Comparison of ENCODE assay signal across 8 cellular contexts in the genomic region with DNA sequence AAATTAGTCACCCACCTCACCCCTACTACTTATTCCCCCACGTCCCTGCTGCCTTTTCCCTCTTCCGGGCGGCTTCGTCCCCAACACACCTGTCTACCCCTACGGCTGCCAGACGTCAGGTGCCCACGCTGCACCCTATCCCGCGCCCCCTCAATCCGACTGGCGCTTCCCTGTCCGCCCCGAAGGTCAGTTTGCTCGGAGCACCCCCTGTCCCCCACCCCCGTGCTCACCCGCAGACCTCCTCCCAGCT. TPM values are rescaled to one million over a fixed set of nuclear protein-coding genes. Genes with fewer than 3 reads are reported as not detected.
DNase-seq lines count a peak whose midpoint lies in the region; TF ChIP-seq lines count a peak whose summit lies in the region.

No MANE protein-coding gene starts in this region.

- no peaks in the 10 kb centered on the region for H3K9me3 ChIP-seq in HUES48 (ENCODE audit: control insufficient read depth, insufficient read depth, low read length)
- no peaks in the 10 kb centered on the region for H3K9me3 ChIP-seq in muscle layer of duodenum (ENCODE audit: control insufficient read depth in 1 of 2, low read length in 2 of 2)

- DNase-seq in activated T-cell treated with anti-CD3 and anti-CD28 coated beads, Interleukin-2, amount 50 U/mL, for 24 hours: no peak
- DNase-seq in activated T-cell treated with anti-CD3 and anti-CD28 coated beads, Interleukin-2, amount 50 U/mL, for 1 hour: no peak
- no peak for DNase-seq in choroid plexus epithelial cell (ENCODE audit: low read depth)
- DNase-seq in central memory CD4-positive, alpha-beta T cell: no peak
- no peak for DNase-seq in mucosa of gallbladder (ENCODE audit: low spot score)
- no peak for DNase-seq in NCI-H526 treated with DMSO at 0.1 percent for 48 hours (lab: John Stamatoyannopoulos, UW)

- H3K4me3 ChIP-seq in HUES48 (ENCODE audit: low read depth, low read length) (peak overlapping the region; percentile 86), choroid plexus epithelial cell (ENCODE audit: low read depth, low read length) (peak overlapping the region; percentile 52), muscle layer of duodenum (ENCODE audit: low read depth in 1 of 2, low read length in 2 of 2) (peak overlapping the region; percentile 52 to 75)

- no peaks in the 10 kb centered on the region for H3K36me3 Mint-ChIP-seq in activated T-cell treated with anti-CD3 and anti-CD28 coated beads, Interleukin-2, amount 50 U/mL, for 24 hours (ENCODE audit: low read depth)

- peaks cover 5% of the 10 kb centered on the region for H3K27me3 Mint-ChIP-seq in activated T-cell treated with anti-CD3 and anti-CD28 coated beads, Interleukin-2, amount 50 U/mL, for 24 hours

- H3K27ac Mint-ChIP-seq in activated T-cell treated with anti-CD3 and anti-CD28 coated beads, Interleukin-2, amount 50 U/mL, for 24 hours: peak overlapping the region; percentile 73

- peak overlapping the region; percentile 82 for H3K4me3 Mint-ChIP-seq in activated T-cell treated with anti-CD3 and anti-CD28 coated beads, Interleukin-2, amount 50 U/mL, for 24 hours

- no peak for TF ChIP-seq CTCF in choroid plexus epithelial cell (conservative IDR thresholded peaks at IDR 0.05; ENCODE audit: low read depth, low read length)

- H3K9me3 Mint-ChIP-seq in activated T-cell treated with anti-CD3 and anti-CD28 coated beads, Interleukin-2, amount 50 U/mL, for 24 hours: peaks cover 2% of the 10 kb centered on the region

- peaks cover 40% of the 10 kb centered on the region for H3K4me1 Mint-ChIP-seq in activated T-cell treated with anti-CD3 and anti-CD28 coated beads, Interleukin-2, amount 50 U/mL, for 24 hours (ENCODE audit: low read depth)

- no peak overlapping the region for H3K9ac ChIP-seq in HUES48 (ENCODE audit: low read depth, low read length)

- H3K27ac ChIP-seq in HUES48 (ENCODE audit: low read depth, low read length): no peak overlapping the region
- H3K27ac ChIP-seq in muscle layer of duodenum (ENCODE audit: low read length): no peak overlapping the region

- H3K36me3 ChIP-seq in HUES48 (ENCODE audit: control insufficient read depth, insufficient read depth, low read length): no peaks in the 10 kb centered on the region
- H3K36me3 ChIP-seq in muscle layer of duodenum (ENCODE audit: control insufficient read depth in 1 of 2, insufficient read depth in 2 of 2, low read length in 2 of 2): no peaks in the 10 kb centered on the region

- H3K27me3 ChIP-seq in HUES48 (ENCODE audit: control insufficient read depth, insufficient read depth, low read length) (peaks cover 62% of the 10 kb centered on the region), muscle layer of duodenum (ENCODE audit: low read depth, low read length) (peaks cover 5% of the 10 kb centered on the region)

- H3K4me1 ChIP-seq in HUES48 (ENCODE audit: control insufficient read depth, insufficient read depth, low read length) (peaks cover 3% of the 10 kb centered on the region; the same call in 1 of the 2 replicates), muscle layer of duodenum (ENCODE audit: control insufficient read depth in 1 of 2, insufficient read depth in 2 of 2, low read length in 2 of 2) (peaks cover 0 to 12% of the 10 kb centered on the region in 2 donors)

RNA-seq across cellular contexts. Expression of a gene that starts 0.5 kb away (rescaled TPM):
- total RNA-seq in mucosa of gallbladder: 0.58 TPM
